Comparison of ENCODE assay signal across 1 cellular context in genomic region chr7:149692056-149692455, GRCh38.
TF ChIP-seq lines count a peak whose summit lies in the region.

No MANE protein-coding gene starts in this region.

TF ChIP-seq in HEK293, 187 proteins besides CTCF, POLR2A, EP300 and RAD21 (continued from another document and continues in another):
- no peak for TF ChIP-seq ZNF311 (tag by site-specific recombination; IDR thresholded peaks at IDR 0.05; ENCODE audit: borderline replicate concordance)
- TF ChIP-seq KLF7 (tag by site-specific recombination; IDR thresholded peaks at IDR 0.05; ENCODE audit: borderline replicate concordance) = no peak
- no peak for TF ChIP-seq ZNF747 (tag by site-specific recombination; IDR thresholded peaks at IDR 0.05)
- no peak for TF ChIP-seq ZNF776 (tag by site-specific recombination; IDR thresholded peaks at IDR 0.05; ENCODE audit: borderline replicate concordance)
- no peak for TF ChIP-seq YY1 (tag by site-specific recombination; IDR thresholded peaks at IDR 0.05)
- peak; percentile 31; the same call in 1 of the 2 replicates for TF ChIP-seq ZNF664 (tag by site-specific recombination; IDR thresholded peaks at IDR 0.05)
- TF ChIP-seq ZSCAN16 (tag by site-specific recombination; IDR thresholded peaks at IDR 0.05) = no peak
- peak; percentile 70 for TF ChIP-seq ZNF518A (tag by site-specific recombination; conservative IDR thresholded peaks at IDR 0.05; ENCODE audit: low read depth)
- TF ChIP-seq ZNF23 (tag by site-specific recombination; IDR thresholded peaks at IDR 0.05; ENCODE audit: borderline replicate concordance) = no peak
- TF ChIP-seq SCRT1 (tag by site-specific recombination; IDR thresholded peaks at IDR 0.05; ENCODE audit: borderline replicate concordance) = no peak
- TF ChIP-seq ZNF2 (tag by site-specific recombination; IDR thresholded peaks at IDR 0.05) = no peak
- TF ChIP-seq TSHZ1 (tag by site-specific recombination; IDR thresholded peaks at IDR 0.05; ENCODE audit: borderline replicate concordance) = no peak
- peak; percentile 25 for TF ChIP-seq ZNF654 (tag by site-specific recombination; IDR thresholded peaks at IDR 0.05; ENCODE audit: low read depth)
- TF ChIP-seq EGR2 (tag by site-specific recombination; IDR thresholded peaks at IDR 0.05; ENCODE audit: low read depth) = no peak
- no peak for TF ChIP-seq ZNF292 (tag by site-specific recombination; IDR thresholded peaks at IDR 0.05; ENCODE audit: borderline replicate concordance, low read depth)
- no peak for TF ChIP-seq ZNF19 (tag by site-specific recombination; IDR thresholded peaks at IDR 0.05; ENCODE audit: low read depth)
- 0 out of 2 replicates have a peak, but pooled peaks have one; percentile 22 for TF ChIP-seq ZXDB (tag by site-specific recombination; IDR thresholded peaks at IDR 0.05)
- TF ChIP-seq ZNF394 (tag by site-specific recombination; IDR thresholded peaks at IDR 0.05; ENCODE audit: borderline replicate concordance) = peak; percentile 89
- no peak for TF ChIP-seq BCL11B (tag by site-specific recombination; IDR thresholded peaks at IDR 0.05; ENCODE audit: low read depth)
- TF ChIP-seq ZNF433 (tag by site-specific recombination; IDR thresholded peaks at IDR 0.05; ENCODE audit: low read depth) = 0 out of 2 replicates have a peak, but pooled peaks have one; percentile 18
- no peak for TF ChIP-seq ZNF513 (tag by site-specific recombination; IDR thresholded peaks at IDR 0.05)
- peak; percentile 63; the same call in 1 of the 2 replicates for TF ChIP-seq REST (tag by site-specific recombination; IDR thresholded peaks at IDR 0.05)
- TF ChIP-seq ZEB2 (tag by site-specific recombination; IDR thresholded peaks at IDR 0.05) = no peak
- TF ChIP-seq HOXD13 (CRISPR knock-in tag; IDR thresholded peaks at IDR 0.05; ENCODE audit: borderline replicate concordance) = no peak
- TF ChIP-seq ZNF398 (tag by site-specific recombination; IDR thresholded peaks at IDR 0.05) = no peak
- TF ChIP-seq ZBTB6 (tag by site-specific recombination; IDR thresholded peaks at IDR 0.05) = no peak
- no peak for TF ChIP-seq ZNF645 (tag by site-specific recombination; IDR thresholded peaks at IDR 0.05)
- no peak for TF ChIP-seq ZBTB44 (tag by site-specific recombination; IDR thresholded peaks at IDR 0.05)
- TF ChIP-seq KLF16 (tag by site-specific recombination; IDR thresholded peaks at IDR 0.05) = no peak
- no peak for TF ChIP-seq ZNF626 (tag by site-specific recombination; IDR thresholded peaks at IDR 0.05)
- no peak for TF ChIP-seq ZNF138 (tag by site-specific recombination; IDR thresholded peaks at IDR 0.05; ENCODE audit: borderline replicate concordance)
- no peak for TF ChIP-seq ZNF416 (tag by site-specific recombination; IDR thresholded peaks at IDR 0.05)
- no peak for TF ChIP-seq ZNF133 (tag by site-specific recombination; IDR thresholded peaks at IDR 0.05)
- no peak for TF ChIP-seq RBAK (tag by site-specific recombination; IDR thresholded peaks at IDR 0.05)
- no peak for TF ChIP-seq ZSCAN30 (tag by site-specific recombination; IDR thresholded peaks at IDR 0.05)
- no peak for TF ChIP-seq ZNF843 (tag by site-specific recombination; IDR thresholded peaks at IDR 0.05)
- TF ChIP-seq AEBP2 (tag by site-specific recombination; IDR thresholded peaks at IDR 0.05; ENCODE audit: borderline replicate concordance) = no peak
- TF ChIP-seq ZNF677 (tag by site-specific recombination; IDR thresholded peaks at IDR 0.05) = no peak
- TF ChIP-seq ZNF623 (tag by site-specific recombination; IDR thresholded peaks at IDR 0.05) = peak; percentile 62
